30 cellular contexts compared by ENCODE assay signal in the genomic region with DNA sequence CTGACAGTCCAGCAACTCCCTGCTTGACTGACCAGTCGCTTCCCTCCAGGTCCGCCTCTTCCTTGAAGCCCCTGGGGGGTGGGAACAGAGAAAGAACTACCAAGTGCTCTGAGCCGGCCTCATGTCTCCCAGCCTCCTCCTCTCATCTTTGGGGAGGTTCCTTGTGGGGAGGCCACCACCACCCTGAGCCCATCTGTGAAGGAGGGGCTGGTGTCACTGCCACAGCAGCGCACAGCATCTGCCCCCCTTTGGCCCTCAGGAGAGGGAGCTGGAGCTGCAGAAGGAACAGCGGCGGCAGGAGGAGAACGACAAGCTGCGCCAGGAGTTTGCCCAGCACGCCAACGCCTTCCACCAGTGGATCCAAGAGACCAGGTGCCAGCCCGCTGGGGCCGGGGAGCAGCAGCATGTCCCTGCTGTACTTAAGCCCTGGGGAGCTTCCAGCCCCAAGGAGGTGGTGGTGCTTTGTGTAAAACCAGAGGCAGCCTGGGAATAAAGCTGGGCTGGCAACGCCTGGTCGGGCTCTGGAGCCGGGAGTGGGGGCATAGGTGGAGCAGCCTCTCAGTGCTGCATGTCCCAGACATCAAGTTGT. TPM values are rescaled to one million over a fixed set of nuclear protein-coding genes. Genes with fewer than 3 reads are reported as not detected.
DNase-seq lines count a peak whose midpoint lies in the region; ATAC-seq and TF ChIP-seq lines count a peak whose summit lies in the region.
"Had no signal": no experiment of that assay in that cellular context is flagged by ENCODE, and none has a peak within 500 bp of the region (broad histone marks: within the 10 kb centered on the region; RNA-seq: fewer than 3 reads in every experiment).

No MANE protein-coding gene starts in this region.

- H3K4me3 ChIP-seq in spleen: no peak overlapping the region
- H3K4me3 ChIP-seq: esophagus squamous epithelium, heart right ventricle, lung, stomach, tibial nerve had no signal

- no peaks in the 10 kb centered on the region for H3K27me3 ChIP-seq in spleen (replicated peaks in 1 of 7)
- H3K27me3 ChIP-seq: esophagus squamous epithelium, foreskin keratinocyte, heart right ventricle, stomach, tibial nerve had no signal

- intact Hi-C loops in spleen (cut with DNase I; ENCODE audit: low total_unique reads): no loop called here

- no peak for ATAC-seq in GM18502 (IDR thresholded peaks at IDR 0.05; ENCODE audit: poor library complexity, unreplicated experiment)
- ATAC-seq: Panc1 had no signal

- H3K27ac ChIP-seq in spleen: peak overlapping the region in 3 of 8 donors; percentile 48 to 67 (median 60)
- H3K27ac ChIP-seq: foreskin keratinocyte had no signal

- H3K9me3 ChIP-seq in spleen: no peaks in the 10 kb centered on the region
- H3K9me3 ChIP-seq: esophagus squamous epithelium, heart right ventricle, stomach, tibial nerve had no signal

- H3K4me1 ChIP-seq in spleen: peaks cover 0 to 47% (median 25%) of the 10 kb centered on the region in 6 donors
- H3K4me1 ChIP-seq: foreskin keratinocyte had no signal

- peaks cover 12 to 100% (median 99%) of the 10 kb centered on the region in 6 donors for H3K36me3 ChIP-seq in spleen

- no peak for TF ChIP-seq POLR2A in spleen (IDR thresholded peaks at IDR 0.05)

- peak; percentile 30 for DNase-seq in D341Med (ENCODE audit: low spot score)
- peak; percentile 0 for DNase-seq in RPMI8226
- DNase-seq in globus pallidus (ENCODE audit: low spot score): peak; percentile 62
- peak; percentile 68 for DNase-seq in spleen
- no peak for DNase-seq in activated T-cell treated with anti-CD3 and anti-CD28 coated beads, Interleukin-2, amount 50 U/mL, for 1 hour
- no peak for DNase-seq in iPS-NIHi7 (ENCODE audit: extremely low spot score)
- DNase-seq: activated CD4-positive, alpha-beta T cell treated with anti-CD3 and anti-CD28 coated beads for 4 hours; activated CD8-positive, alpha-beta memory T cell treated with anti-CD3 and anti-CD28 coated beads for 24 hours; Calu3; DND-41; esophagus squamous epithelium; foreskin keratinocyte; GF-D8; heart right ventricle; HFFc6; IMR-90; kidney; NCI-H2107; NCI-H748 treated with DMSO at 0.1 percent for 48 hours; retina; SIG-M5; stimulated activated CD4-positive, alpha-beta T cell treated with anti-CD3 and anti-CD28 coated beads, Interleukin-2, amount 100 ng/mL, for 24 hours; stimulated activated CD8-positive, alpha-beta memory T cell treated with anti-CD3 and anti-CD28 coated beads, Interleukin-4, amount 100 ng/mL, for 48 hours; stomach; SW 1271; T-helper 9 cell had no signal

- 91 to 97% (median 95%) methylated on average over 15 of the region's 15 CpGs for WGBS in spleen, 5 donors

- TF ChIP-seq CTCF in spleen (IDR thresholded peaks at IDR 0.05 in 8 of 11, conservative IDR thresholded peaks at IDR 0.05 in 3 of 11): no peak

RNA-seq across cellular contexts. Expression of a gene that starts 29.4 kb away (rescaled TPM):
- 10 to 100 TPM; 19.0 to 38.0 (median 25.8) TPM for total RNA-seq in spleen
- 10 to 100 TPM; 40.6 to 61.6 (median 53.8) TPM for polyA plus RNA-seq in spleen

Comparison
In these comparisons a context has a peak if more than half of its experiments do, and no peak if none do; other contexts are left out.
1. DNase-seq: peak in D341Med (single experiment), RPMI8226 (single experiment), globus pallidus (single experiment) and spleen (single experiment); none in activated T-cell treated with anti-CD3 and anti-CD28 coated beads, Interleukin-2, amount 50 U/mL, for 1 hour (single experiment) and iPS-NIHi7 (single experiment).